Comparison of ENCODE assay signal across 9 cellular contexts in the genomic region with DNA sequence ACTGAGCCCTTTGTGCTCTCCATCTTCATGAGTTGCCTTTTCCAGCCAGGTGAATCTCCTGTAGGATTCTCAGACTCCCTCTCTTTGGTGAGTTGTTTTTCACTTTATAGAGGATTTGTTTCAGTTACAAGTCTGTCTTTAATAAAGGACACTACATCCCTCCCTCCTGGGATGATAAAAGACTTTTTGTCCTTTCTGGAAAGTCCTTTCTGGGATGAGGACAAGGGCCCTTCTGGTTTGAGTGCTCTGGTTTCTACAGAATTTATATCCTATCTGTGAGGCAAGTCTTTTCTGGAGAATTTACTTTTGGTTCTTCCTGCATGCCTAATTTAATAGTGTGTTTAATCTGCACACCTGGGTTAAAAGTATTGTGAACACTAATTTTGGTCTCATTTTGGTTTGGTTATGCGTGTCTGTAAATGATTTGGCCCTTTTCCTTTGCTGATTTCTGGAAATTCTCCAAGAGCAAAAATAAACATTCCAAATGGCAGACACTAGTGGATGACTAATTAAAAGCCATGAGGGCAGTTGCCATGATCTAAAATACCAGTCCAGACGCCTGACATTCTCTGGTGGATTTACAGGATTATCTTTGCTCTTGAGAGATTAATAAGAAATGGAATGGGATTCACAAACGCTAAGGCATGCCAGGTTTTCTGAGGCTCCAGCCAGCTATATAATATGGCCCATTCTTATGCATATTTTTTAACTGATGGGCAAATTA. TPM values are rescaled to one million over a fixed set of nuclear protein-coding genes. Genes with fewer than 3 reads are reported as not detected.
DNase-seq lines count a peak whose midpoint lies in the region; ATAC-seq, FAIRE-seq and TF ChIP-seq lines count a peak whose summit lies in the region.
"Had no signal": no experiment of that assay in that cellular context is flagged by ENCODE, and none has a peak within 500 bp of the region (broad histone marks: within the 10 kb centered on the region; RNA-seq: fewer than 3 reads in every experiment).

No MANE protein-coding gene starts in this region.

- POLR2A ChIA-PET in RWPE1 (lab: Yijun Ruan, JAX; ENCODE audit: low non-redundant PET): no interaction called here

- H3K4me3 ChIP-seq in gastroesophageal sphincter (no peak overlapping the region), suprapubic skin (no peak overlapping the region), ovary (no peak overlapping the region)

- peak overlapping the region; percentile 21; the same call in 1 of the 2 replicates for H3K4me3 Mint-ChIP-seq in HFFc6
- H3K4me3 Mint-ChIP-seq in activated T-helper 17 cell treated with anti-CD3 and anti-CD28 coated beads, Interleukin-2, amount 50 U/mL, for 72 hours: no peak overlapping the region

- H3K27ac ChIP-seq in RWPE1: no peak overlapping the region
- H3K27ac ChIP-seq in gastroesophageal sphincter: peak overlapping the region; percentile 30 to 64 (median 56)
- H3K27ac ChIP-seq in suprapubic skin: peak overlapping the region; percentile 16
- H3K27ac ChIP-seq in ovary: no peak overlapping the region

- no peak for FAIRE-seq in GM12892 (lab: Jason Lieb, UNC)

- peaks cover 2% of the 10 kb centered on the region; the same call in 1 of the 2 replicates for H3K27me3 Mint-ChIP-seq in HFFc6 (ENCODE audit: insufficient read depth)
- no peaks in the 10 kb centered on the region for H3K27me3 Mint-ChIP-seq in activated T-helper 17 cell treated with anti-CD3 and anti-CD28 coated beads, Interleukin-2, amount 50 U/mL, for 72 hours

- no peaks in the 10 kb centered on the region for H3K36me3 Mint-ChIP-seq in HFFc6 (ENCODE audit: low read depth)
- no peaks in the 10 kb centered on the region for H3K36me3 Mint-ChIP-seq in activated T-helper 17 cell treated with anti-CD3 and anti-CD28 coated beads, Interleukin-2, amount 50 U/mL, for 72 hours (ENCODE audit: low read depth)

- no peak for TF ChIP-seq CTCF in HFFc6 (IDR thresholded peaks at IDR 0.05)
- no peak for TF ChIP-seq CTCF in RWPE1 (conservative IDR thresholded peaks at IDR 0.05; ENCODE audit: low read depth)
- TF ChIP-seq CTCF in gastroesophageal sphincter (IDR thresholded peaks at IDR 0.05): no peak
- no peak for TF ChIP-seq CTCF in suprapubic skin (IDR thresholded peaks at IDR 0.05)
- TF ChIP-seq CTCF in ovary (IDR thresholded peaks at IDR 0.05): no peak

- H3K9me3 ChIP-seq in gastroesophageal sphincter (no peaks in the 10 kb centered on the region), suprapubic skin (no peaks in the 10 kb centered on the region), ovary (no peaks in the 10 kb centered on the region)

- TF ChIP-seq EP300 in gastroesophageal sphincter (IDR thresholded peaks at IDR 0.05) (no peak), suprapubic skin (IDR thresholded peaks at IDR 0.05) (no peak), ovary (IDR thresholded peaks at IDR 0.05) (no peak)

- ATAC-seq in gastroesophageal sphincter: no peak
- no peak for ATAC-seq in activated T-helper 17 cell treated with anti-CD3 and anti-CD28 coated beads, Interleukin-2, amount 50 U/mL, for 72 hours (replicated peaks)

- H3K9me3 Mint-ChIP-seq in HFFc6: no peaks in the 10 kb centered on the region
- no peaks in the 10 kb centered on the region for H3K9me3 Mint-ChIP-seq in activated T-helper 17 cell treated with anti-CD3 and anti-CD28 coated beads, Interleukin-2, amount 50 U/mL, for 72 hours

- CTCF ChIA-PET in RWPE1 (lab: Yijun Ruan, JAX): no interaction called here

- H3K27me3 ChIP-seq in gastroesophageal sphincter (no peaks in the 10 kb centered on the region), suprapubic skin (no peaks in the 10 kb centered on the region), ovary (no peaks in the 10 kb centered on the region)

- H3K27ac Mint-ChIP-seq in HFFc6: peak overlapping the region; percentile 74
- no peak overlapping the region for H3K27ac Mint-ChIP-seq in activated T-helper 17 cell treated with anti-CD3 and anti-CD28 coated beads, Interleukin-2, amount 50 U/mL, for 72 hours

- intact Hi-C loops in ovary (cut with DNase I): no loop called here

- peaks cover 66% of the 10 kb centered on the region for H3K4me1 Mint-ChIP-seq in HFFc6 (ENCODE audit: low read depth)
- no peaks in the 10 kb centered on the region for H3K4me1 Mint-ChIP-seq in activated T-helper 17 cell treated with anti-CD3 and anti-CD28 coated beads, Interleukin-2, amount 50 U/mL, for 72 hours

- H3K4me1 ChIP-seq in gastroesophageal sphincter: peaks cover 12 to 52% (median 14%) of the 10 kb centered on the region in 3 donors
- peaks cover 32% of the 10 kb centered on the region for H3K4me1 ChIP-seq in suprapubic skin
- peaks cover 17% of the 10 kb centered on the region for H3K4me1 ChIP-seq in ovary (ENCODE audit: insufficient read depth)

- TF ChIP-seq POLR2A in gastroesophageal sphincter (IDR thresholded peaks at IDR 0.05): no peak
- TF ChIP-seq POLR2A in suprapubic skin (IDR thresholded peaks at IDR 0.05): no peak
- TF ChIP-seq POLR2A in ovary (IDR thresholded peaks at IDR 0.05): no peak
- no peak for TF ChIP-seq POLR2A in GM12892 (IDR thresholded peaks at IDR 0.05; ENCODE audit: low read depth, low read length)

- peaks cover 0 to 5% of the 10 kb centered on the region in 2 donors for H3K36me3 ChIP-seq in gastroesophageal sphincter
- peaks cover 3% of the 10 kb centered on the region for H3K36me3 ChIP-seq in suprapubic skin
- H3K36me3 ChIP-seq in ovary: no peaks in the 10 kb centered on the region

- peak; percentile 88 for DNase-seq in HFFc6
- peak; percentile 67 for DNase-seq in RWPE1 (ENCODE audit: low spot score)
- no peak for DNase-seq in suprapubic skin (ENCODE audit: low spot score in 2 of 2)
- DNase-seq in ovary: no peak
- DNase-seq in GM12892 (ENCODE audit: insufficient read length): no peak
- no peak for DNase-seq in HuH-7 (ENCODE audit: low spot score)
- DNase-seq: activated CD4-positive, CD25-positive, alpha-beta regulatory T cell treated with anti-CD3 and anti-CD28 coated beads, Interleukin-2, amount 50 U/mL, for 72 hours had no signal

- WGBS in gastroesophageal sphincter (ENCODE audit: low coverage in 1 of 2), 2 donors: 5 to 6% methylated on average over 3 of the region's 3 CpGs
- 14% methylated on average over 3 of the region's 3 CpGs for WGBS in suprapubic skin
- WGBS in ovary, 3 donors: 8 to 12% (median 10%) methylated on average over 3 of the region's 3 CpGs

RNA-seq across cellular contexts. Expression of gene TCP11, which starts 44.8 kb away (rescaled TPM):
- total RNA-seq in HFFc6 (2021; fragmentation: NEBNext Ultra II Directional; extraction: Animal tissue kit (Norgen Biotek cat#: 25700)): under 1 TPM; 0.31 to 0.70 (median 0.37) TPM
- total RNA-seq in gastroesophageal sphincter (under 1 TPM in 1 of 4 donors, not detected in 3; 0.77 TPM), suprapubic skin (1 to 10 TPM in 1 of 4 donors, not detected in 3; 4.2 TPM), ovary (under 1 TPM in 6 of 7 donors, not detected in 1; 0.18 to 0.61 (median 0.48) TPM)
- not detected for total RNA-seq in activated T-helper 17 cell treated with anti-CD3 and anti-CD28 coated beads, Interleukin-2, amount 50 U/mL, for 72 hours
- polyA plus RNA-seq in ovary: under 1 TPM; 0.35 to 0.50 TPM
- polyA plus RNA-seq in GM12892 (2012; ENCODE audit: missing spikeins): not detected

Comparison
In these comparisons a context has a peak if more than half of its experiments do, and no peak if none do; other contexts are left out.
1. DNase-seq: peak in HFFc6 (single experiment) and RWPE1 (single experiment); none in suprapubic skin (0 of 2), ovary (0 of 5), GM12892 (single experiment) and HuH-7 (single experiment).
2. H3K27ac ChIP-seq: peak in gastroesophageal sphincter (4 of 4) and suprapubic skin (single experiment); none in RWPE1 (single experiment) and ovary (0 of 2).